1 cellular context compared by ENCODE assay signal in the genomic region with DNA sequence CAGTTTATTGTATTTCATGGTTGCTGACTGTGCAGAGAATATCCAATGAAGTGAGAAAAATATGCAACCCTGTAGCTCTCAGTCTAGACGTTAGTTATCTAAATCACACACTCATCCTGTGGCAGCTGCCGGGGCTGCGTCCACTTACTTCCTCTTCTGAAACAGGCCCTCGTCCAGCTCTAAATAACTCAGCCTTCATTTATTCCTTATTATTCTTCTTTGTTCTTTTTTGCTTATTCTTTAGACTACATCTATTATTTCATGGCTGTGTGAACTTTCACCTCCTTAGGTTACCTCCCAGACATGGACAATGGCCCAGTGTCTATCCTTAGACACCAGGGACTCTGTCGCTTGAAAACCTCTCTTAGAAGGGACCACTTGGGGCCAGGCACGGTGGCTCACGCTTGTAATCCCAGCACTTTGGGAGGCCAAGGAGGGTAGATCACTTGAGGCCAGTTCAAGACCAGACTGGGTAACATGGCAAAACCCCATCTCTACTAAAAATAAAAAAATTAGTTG.
TF ChIP-seq lines count a peak whose summit lies in the region.

No MANE protein-coding gene starts in this region.

TF ChIP-seq in K562, 482 proteins besides CTCF, POLR2A, EP300 and RAD21 (continued from another document and continues in another):
- TF ChIP-seq, protein P1, sequence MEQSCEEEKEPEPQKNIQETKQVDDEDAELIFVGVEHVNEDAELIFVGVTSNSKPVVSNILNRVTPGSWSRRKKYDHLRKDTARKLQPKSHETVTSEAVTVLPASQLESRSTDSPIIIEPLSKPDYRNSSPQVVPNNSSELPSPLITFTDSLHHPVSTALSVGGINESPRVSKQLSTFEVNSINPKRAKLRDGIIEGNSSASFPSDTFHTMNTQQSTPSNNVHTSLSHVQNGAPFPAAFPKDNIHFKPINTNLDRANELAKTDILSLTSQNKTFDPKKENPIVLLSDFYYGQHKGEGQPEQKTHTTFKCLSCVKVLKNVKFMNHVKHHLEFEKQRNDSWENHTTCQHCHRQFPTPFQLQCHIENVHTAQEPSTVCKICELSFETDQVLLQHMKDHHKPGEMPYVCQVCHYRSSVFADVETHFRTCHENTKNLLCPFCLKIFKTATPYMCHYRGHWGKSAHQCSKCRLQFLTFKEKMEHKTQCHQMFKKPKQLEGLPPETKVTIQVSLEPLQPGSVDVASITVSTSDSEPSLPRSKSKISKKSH (CRISPR knock-in tag; IDR thresholded peaks at IDR 0.05) = no peak
- TF ChIP-seq, protein P2, sequence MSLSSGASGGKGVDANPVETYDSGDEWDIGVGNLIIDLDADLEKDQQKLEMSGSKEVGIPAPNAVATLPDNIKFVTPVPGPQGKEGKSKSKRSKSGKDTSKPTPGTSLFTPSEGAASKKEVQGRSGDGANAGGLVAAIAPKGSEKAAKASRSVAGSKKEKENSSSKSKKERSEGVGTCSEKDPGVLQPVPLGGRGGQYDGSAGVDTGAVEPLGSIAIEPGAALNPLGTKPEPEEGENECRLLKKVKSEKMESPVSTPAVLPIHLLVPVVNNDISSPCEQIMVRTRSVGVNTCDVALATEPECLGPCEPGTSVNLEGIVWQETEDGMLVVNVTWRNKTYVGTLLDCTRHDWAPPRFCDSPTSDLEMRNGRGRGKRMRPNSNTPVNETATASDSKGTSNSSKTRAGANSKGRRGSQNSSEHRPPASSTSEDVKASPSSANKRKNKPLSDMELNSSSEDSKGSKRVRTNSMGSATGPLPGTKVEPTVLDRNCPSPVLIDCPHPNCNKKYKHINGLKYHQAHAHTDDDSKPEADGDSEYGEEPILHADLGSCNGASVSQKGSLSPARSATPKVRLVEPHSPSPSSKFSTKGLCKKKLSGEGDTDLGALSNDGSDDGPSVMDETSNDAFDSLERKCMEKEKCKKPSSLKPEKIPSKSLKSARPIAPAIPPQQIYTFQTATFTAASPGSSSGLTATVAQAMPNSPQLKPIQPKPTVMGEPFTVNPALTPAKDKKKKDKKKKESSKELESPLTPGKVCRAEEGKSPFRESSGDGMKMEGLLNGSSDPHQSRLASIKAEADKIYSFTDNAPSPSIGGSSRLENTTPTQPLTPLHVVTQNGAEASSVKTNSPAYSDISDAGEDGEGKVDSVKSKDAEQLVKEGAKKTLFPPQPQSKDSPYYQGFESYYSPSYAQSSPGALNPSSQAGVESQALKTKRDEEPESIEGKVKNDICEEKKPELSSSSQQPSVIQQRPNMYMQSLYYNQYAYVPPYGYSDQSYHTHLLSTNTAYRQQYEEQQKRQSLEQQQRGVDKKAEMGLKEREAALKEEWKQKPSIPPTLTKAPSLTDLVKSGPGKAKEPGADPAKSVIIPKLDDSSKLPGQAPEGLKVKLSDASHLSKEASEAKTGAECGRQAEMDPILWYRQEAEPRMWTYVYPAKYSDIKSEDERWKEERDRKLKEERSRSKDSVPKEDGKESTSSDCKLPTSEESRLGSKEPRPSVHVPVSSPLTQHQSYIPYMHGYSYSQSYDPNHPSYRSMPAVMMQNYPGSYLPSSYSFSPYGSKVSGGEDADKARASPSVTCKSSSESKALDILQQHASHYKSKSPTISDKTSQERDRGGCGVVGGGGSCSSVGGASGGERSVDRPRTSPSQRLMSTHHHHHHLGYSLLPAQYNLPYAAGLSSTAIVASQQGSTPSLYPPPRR (CRISPR knock-in tag; IDR thresholded peaks at IDR 0.05; ENCODE audit: borderline replicate concordance) = no peak
- TF ChIP-seq RAD51 (IDR thresholded peaks at IDR 0.05; ENCODE audit: borderline replicate concordance, low read depth) (no peak), ELF1 (tag; IDR thresholded peaks at IDR 0.05) (peak; percentile 11; the same call in 1 of the 2 replicates), ZNF23 (CRISPR knock-in tag; IDR thresholded peaks at IDR 0.05) (no peak), RBM14 (IDR thresholded peaks at IDR 0.05; ENCODE audit: borderline replicate concordance, insufficient read depth, low read depth, low read length) (no peak), CREB1 (IDR thresholded peaks at IDR 0.05) (no peak), CREB1 (CRISPR knock-in tag; IDR thresholded peaks at IDR 0.05) (no peak), ZNF224 (CRISPR knock-in tag; IDR thresholded peaks at IDR 0.05) (no peak), KDM1A (IDR thresholded peaks at IDR 0.05) (peak; percentile 30 to 36; a peak in 2 of 4 replicates), GABPB2 (CRISPR knock-in tag; conservative IDR thresholded peaks at IDR 0.05) (no peak), ZFP30 (CRISPR knock-in tag; IDR thresholded peaks at IDR 0.05; ENCODE audit: borderline replicate concordance) (no peak), NFE2L1 (tag; IDR thresholded peaks at IDR 0.05; ENCODE audit: borderline replicate concordance, low read depth) (no peak), RB1 (IDR thresholded peaks at IDR 0.05; ENCODE audit: low read depth) (no peak), ZFP36 (IDR thresholded peaks at IDR 0.05; ENCODE audit: low read depth, low read length, partially characterized antibody) (no peak), DMBX1 (CRISPR knock-in tag; IDR thresholded peaks at IDR 0.05; ENCODE audit: borderline replicate concordance) (peak; percentile 84; the same call in 1 of the 2 replicates), NR3C1 (CRISPR knock-in tag; IDR thresholded peaks at IDR 0.05) (no peak), ELF2 (CRISPR knock-in tag; IDR thresholded peaks at IDR 0.05) (no peak)
- TF ChIP-seq, protein P3, sequence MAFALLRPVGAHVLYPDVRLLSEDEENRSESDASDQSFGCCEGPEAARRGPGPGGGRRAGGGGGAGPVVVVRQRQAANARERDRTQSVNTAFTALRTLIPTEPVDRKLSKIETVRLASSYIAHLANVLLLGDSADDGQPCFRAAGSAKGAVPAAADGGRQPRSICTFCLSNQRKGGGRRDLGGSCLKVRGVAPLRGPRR (CRISPR knock-in tag; IDR thresholded peaks at IDR 0.05) = no peak
- TF ChIP-seq, protein P4, sequence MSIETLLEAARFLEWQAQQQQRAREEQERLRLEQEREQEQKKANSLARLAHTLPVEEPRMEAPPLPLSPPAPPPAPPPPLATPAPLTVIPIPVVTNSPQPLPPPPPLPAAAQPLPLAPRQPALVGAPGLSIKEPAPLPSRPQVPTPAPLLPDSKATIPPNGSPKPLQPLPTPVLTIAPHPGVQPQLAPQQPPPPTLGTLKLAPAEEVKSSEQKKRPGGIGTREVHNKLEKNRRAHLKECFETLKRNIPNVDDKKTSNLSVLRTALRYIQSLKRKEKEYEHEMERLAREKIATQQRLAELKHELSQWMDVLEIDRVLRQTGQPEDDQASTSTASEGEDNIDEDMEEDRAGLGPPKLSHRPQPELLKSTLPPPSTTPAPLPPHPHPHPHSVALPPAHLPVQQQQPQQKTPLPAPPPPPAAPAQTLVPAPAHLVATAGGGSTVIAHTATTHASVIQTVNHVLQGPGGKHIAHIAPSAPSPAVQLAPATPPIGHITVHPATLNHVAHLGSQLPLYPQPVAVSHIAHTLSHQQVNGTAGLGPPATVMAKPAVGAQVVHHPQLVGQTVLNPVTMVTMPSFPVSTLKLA (conservative IDR thresholded peaks at IDR 0.05) = 0 out of 4 replicates have a peak, but pooled peaks of 1 of the 2 experiments have one; percentile 19
- TF ChIP-seq, protein P5, sequence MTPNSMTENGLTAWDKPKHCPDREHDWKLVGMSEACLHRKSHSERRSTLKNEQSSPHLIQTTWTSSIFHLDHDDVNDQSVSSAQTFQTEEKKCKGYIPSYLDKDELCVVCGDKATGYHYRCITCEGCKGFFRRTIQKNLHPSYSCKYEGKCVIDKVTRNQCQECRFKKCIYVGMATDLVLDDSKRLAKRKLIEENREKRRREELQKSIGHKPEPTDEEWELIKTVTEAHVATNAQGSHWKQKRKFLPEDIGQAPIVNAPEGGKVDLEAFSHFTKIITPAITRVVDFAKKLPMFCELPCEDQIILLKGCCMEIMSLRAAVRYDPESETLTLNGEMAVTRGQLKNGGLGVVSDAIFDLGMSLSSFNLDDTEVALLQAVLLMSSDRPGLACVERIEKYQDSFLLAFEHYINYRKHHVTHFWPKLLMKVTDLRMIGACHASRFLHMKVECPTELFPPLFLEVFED (CRISPR knock-in tag; conservative IDR thresholded peaks at IDR 0.05) = peak; percentile 3; the same call in 1 of the 2 replicates
- TF ChIP-seq, protein P6, sequence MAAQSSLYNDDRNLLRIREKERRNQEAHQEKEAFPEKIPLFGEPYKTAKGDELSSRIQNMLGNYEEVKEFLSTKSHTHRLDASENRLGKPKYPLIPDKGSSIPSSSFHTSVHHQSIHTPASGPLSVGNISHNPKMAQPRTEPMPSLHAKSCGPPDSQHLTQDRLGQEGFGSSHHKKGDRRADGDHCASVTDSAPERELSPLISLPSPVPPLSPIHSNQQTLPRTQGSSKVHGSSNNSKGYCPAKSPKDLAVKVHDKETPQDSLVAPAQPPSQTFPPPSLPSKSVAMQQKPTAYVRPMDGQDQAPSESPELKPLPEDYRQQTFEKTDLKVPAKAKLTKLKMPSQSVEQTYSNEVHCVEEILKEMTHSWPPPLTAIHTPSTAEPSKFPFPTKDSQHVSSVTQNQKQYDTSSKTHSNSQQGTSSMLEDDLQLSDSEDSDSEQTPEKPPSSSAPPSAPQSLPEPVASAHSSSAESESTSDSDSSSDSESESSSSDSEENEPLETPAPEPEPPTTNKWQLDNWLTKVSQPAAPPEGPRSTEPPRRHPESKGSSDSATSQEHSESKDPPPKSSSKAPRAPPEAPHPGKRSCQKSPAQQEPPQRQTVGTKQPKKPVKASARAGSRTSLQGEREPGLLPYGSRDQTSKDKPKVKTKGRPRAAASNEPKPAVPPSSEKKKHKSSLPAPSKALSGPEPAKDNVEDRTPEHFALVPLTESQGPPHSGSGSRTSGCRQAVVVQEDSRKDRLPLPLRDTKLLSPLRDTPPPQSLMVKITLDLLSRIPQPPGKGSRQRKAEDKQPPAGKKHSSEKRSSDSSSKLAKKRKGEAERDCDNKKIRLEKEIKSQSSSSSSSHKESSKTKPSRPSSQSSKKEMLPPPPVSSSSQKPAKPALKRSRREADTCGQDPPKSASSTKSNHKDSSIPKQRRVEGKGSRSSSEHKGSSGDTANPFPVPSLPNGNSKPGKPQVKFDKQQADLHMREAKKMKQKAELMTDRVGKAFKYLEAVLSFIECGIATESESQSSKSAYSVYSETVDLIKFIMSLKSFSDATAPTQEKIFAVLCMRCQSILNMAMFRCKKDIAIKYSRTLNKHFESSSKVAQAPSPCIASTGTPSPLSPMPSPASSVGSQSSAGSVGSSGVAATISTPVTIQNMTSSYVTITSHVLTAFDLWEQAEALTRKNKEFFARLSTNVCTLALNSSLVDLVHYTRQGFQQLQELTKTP (IDR thresholded peaks at IDR 0.05; ENCODE audit: low read depth in 1 of 2, partially characterized antibody in 2 of 2) = peak; percentile 61 to 75
- TF ChIP-seq, protein P7, sequence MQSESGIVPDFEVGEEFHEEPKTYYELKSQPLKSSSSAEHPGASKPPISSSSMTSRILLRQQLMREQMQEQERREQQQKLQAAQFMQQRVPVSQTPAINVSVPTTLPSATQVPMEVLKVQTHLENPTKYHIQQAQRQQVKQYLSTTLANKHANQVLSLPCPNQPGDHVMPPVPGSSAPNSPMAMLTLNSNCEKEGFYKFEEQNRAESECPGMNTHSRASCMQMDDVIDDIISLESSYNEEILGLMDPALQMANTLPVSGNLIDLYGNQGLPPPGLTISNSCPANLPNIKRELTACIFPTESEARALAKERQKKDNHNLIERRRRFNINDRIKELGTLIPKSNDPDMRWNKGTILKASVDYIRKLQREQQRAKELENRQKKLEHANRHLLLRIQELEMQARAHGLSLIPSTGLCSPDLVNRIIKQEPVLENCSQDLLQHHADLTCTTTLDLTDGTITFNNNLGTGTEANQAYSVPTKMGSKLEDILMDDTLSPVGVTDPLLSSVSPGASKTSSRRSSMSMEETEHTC (IDR thresholded peaks at IDR 0.05) = no peak
- TF ChIP-seq, protein P8, sequence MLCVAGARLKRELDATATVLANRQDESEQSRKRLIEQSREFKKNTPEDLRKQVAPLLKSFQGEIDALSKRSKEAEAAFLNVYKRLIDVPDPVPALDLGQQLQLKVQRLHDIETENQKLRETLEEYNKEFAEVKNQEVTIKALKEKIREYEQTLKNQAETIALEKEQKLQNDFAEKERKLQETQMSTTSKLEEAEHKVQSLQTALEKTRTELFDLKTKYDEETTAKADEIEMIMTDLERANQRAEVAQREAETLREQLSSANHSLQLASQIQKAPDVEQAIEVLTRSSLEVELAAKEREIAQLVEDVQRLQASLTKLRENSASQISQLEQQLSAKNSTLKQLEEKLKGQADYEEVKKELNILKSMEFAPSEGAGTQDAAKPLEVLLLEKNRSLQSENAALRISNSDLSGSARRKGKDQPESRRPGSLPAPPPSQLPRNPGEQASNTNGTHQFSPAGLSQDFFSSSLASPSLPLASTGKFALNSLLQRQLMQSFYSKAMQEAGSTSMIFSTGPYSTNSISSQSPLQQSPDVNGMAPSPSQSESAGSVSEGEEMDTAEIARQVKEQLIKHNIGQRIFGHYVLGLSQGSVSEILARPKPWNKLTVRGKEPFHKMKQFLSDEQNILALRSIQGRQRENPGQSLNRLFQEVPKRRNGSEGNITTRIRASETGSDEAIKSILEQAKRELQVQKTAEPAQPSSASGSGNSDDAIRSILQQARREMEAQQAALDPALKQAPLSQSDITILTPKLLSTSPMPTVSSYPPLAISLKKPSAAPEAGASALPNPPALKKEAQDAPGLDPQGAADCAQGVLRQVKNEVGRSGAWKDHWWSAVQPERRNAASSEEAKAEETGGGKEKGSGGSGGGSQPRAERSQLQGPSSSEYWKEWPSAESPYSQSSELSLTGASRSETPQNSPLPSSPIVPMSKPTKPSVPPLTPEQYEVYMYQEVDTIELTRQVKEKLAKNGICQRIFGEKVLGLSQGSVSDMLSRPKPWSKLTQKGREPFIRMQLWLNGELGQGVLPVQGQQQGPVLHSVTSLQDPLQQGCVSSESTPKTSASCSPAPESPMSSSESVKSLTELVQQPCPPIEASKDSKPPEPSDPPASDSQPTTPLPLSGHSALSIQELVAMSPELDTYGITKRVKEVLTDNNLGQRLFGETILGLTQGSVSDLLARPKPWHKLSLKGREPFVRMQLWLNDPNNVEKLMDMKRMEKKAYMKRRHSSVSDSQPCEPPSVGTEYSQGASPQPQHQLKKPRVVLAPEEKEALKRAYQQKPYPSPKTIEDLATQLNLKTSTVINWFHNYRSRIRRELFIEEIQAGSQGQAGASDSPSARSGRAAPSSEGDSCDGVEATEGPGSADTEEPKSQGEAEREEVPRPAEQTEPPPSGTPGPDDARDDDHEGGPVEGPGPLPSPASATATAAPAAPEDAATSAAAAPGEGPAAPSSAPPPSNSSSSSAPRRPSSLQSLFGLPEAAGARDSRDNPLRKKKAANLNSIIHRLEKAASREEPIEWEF (CRISPR knock-in tag; IDR thresholded peaks at IDR 0.05) = 0 out of 2 replicates have a peak, but pooled peaks have one; percentile 55
- TF ChIP-seq, protein P9, sequence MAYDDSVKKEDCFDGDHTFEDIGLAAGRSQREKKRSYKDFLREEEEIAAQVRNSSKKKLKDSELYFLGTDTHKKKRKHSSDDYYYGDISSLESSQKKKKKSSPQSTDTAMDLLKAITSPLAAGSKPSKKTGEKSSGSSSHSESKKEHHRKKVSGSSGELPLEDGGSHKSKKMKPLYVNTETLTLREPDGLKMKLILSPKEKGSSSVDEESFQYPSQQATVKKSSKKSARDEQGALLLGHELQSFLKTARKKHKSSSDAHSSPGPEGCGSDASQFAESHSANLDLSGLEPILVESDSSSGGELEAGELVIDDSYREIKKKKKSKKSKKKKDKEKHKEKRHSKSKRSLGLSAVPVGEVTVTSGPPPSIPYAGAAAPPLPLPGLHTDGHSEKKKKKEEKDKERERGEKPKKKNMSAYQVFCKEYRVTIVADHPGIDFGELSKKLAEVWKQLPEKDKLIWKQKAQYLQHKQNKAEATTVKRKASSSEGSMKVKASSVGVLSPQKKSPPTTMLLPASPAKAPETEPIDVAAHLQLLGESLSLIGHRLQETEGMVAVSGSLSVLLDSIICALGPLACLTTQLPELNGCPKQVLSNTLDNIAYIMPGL (CRISPR knock-in tag; IDR thresholded peaks at IDR 0.05) = no peak
